In genomic region chr14:61542848-61543790, GRCh38 we compare ENCODE assay signal across 12 cellular contexts.
A peak's percentile ranks its signal among the peaks of the same experiment; 100 is the strongest.
DNase-seq lines count a peak whose midpoint lies in the region; ATAC-seq, FAIRE-seq and TF ChIP-seq lines count a peak whose summit lies in the region.
"Had no signal": no experiment of that assay in that cellular context is flagged by ENCODE, and none has a peak within 500 bp of the region (broad histone marks: within the 10 kb centered on the region; RNA-seq: fewer than 3 reads in every experiment).

No MANE protein-coding gene starts in this region.

- CTCF ChIA-PET in GM10248 (lab: Yijun Ruan, JAX), result interaction anchor here (1.6 to 4.1 kb wide), 3 partner anchors 11 to 19 kb away, joined by 3 to 11 read pairs (median 5); no protein-coding TSS in a partner anchor

- no peaks in the 10 kb centered on the region for H3K4me1 ChIP-seq in CD4-positive, CD25-positive, alpha-beta regulatory T cell (ENCODE audit: control insufficient read depth, insufficient read depth, low read length, poor library complexity, severe bottlenecking)
- H3K4me1 ChIP-seq in ascending aorta (peaks cover 19 to 27% of the 10 kb centered on the region in 2 donors), right atrium auricular region (peaks cover 0 to 55% of the 10 kb centered on the region in 2 donors), psoas muscle (peaks cover 30% of the 10 kb centered on the region)

- no peaks in the 10 kb centered on the region for H3K9me3 ChIP-seq in CD4-positive, CD25-positive, alpha-beta regulatory T cell (ENCODE audit: control insufficient read depth in 2 of 2, low read length in 2 of 2)
- H3K9me3 ChIP-seq in ascending aorta (no peaks in the 10 kb centered on the region), right atrium auricular region (no peaks in the 10 kb centered on the region), psoas muscle (no peaks in the 10 kb centered on the region)
- H3K9me3 ChIP-seq: Caco-2 had no signal

- TF ChIP-seq CTCF in ascending aorta (IDR thresholded peaks at IDR 0.05) (no peak), right atrium auricular region (IDR thresholded peaks at IDR 0.05) (no peak), psoas muscle (IDR thresholded peaks at IDR 0.05) (no peak), GM10248 (IDR thresholded peaks at IDR 0.05; ENCODE audit: control extremely low read depth, extremely low read depth, low read depth, missing control alignments) (no peak)

- H3K36me3 ChIP-seq in CD4-positive, CD25-positive, alpha-beta regulatory T cell (ENCODE audit: control insufficient read depth, insufficient read depth, low read length), result peaks cover 93% of the 10 kb centered on the region
- no peaks in the 10 kb centered on the region for H3K36me3 ChIP-seq in ascending aorta
- no peaks in the 10 kb centered on the region for H3K36me3 ChIP-seq in right atrium auricular region
- no peaks in the 10 kb centered on the region for H3K36me3 ChIP-seq in psoas muscle (ENCODE audit: insufficient read depth in 1 of 2, low read depth in 1 of 2)

- peaks cover 9 to 16% (median 13%) of the 10 kb centered on the region in 4 donors for H3K4me1 Mint-ChIP-seq in CD4-positive, CD25-positive, alpha-beta regulatory T cell

- intact Hi-C loops in ascending aorta (cut with DNase I), result loop anchor here (2.0 to 5.0 kb wide), 2 partner anchors 16 to 66 kb away; no protein-coding TSS in a partner anchor
- intact Hi-C loops in psoas muscle (cut with DNase I), result no loop called here

- no peaks in the 10 kb centered on the region for H3K27me3 ChIP-seq in CD4-positive, CD25-positive, alpha-beta regulatory T cell (ENCODE audit: control insufficient read depth, insufficient read depth, low read length)
- no peaks in the 10 kb centered on the region for H3K27me3 ChIP-seq in ascending aorta
- no peaks in the 10 kb centered on the region for H3K27me3 ChIP-seq in right atrium auricular region
- no peaks in the 10 kb centered on the region for H3K27me3 ChIP-seq in psoas muscle (ENCODE audit: insufficient read depth in 3 of 3, low read length in 2 of 3)

- TF ChIP-seq POLR2A in H54 (IDR thresholded peaks at IDR 0.05; ENCODE audit: low read depth, low read length), result no peak

- no peaks in the 10 kb centered on the region for H3K27me3 Mint-ChIP-seq in CD4-positive, CD25-positive, alpha-beta regulatory T cell

- H3K36me3 Mint-ChIP-seq in CD4-positive, CD25-positive, alpha-beta regulatory T cell, result peaks cover 60% of the 10 kb centered on the region

- H3K27ac Mint-ChIP-seq in CD4-positive, CD25-positive, alpha-beta regulatory T cell, result peak overlapping the region in 2 of 3 donors; percentile 85 to 87

- H3K4me3 ChIP-seq in CD4-positive, CD25-positive, alpha-beta regulatory T cell (ENCODE audit: low read depth, low read length), result no peak overlapping the region
- H3K4me3 ChIP-seq in ascending aorta, result no peak overlapping the region
- H3K4me3 ChIP-seq in right atrium auricular region, result no peak overlapping the region
- no peak overlapping the region for H3K4me3 ChIP-seq in psoas muscle
- H3K4me3 ChIP-seq: GM12878 had no signal

- DNase-seq in CD4-positive, CD25-positive, alpha-beta regulatory T cell, result no peak
- DNase-seq in ascending aorta (ENCODE audit: low spot score in 2 of 2) (peak in 1 of 2 donors; percentile 66), right atrium auricular region (ENCODE audit: low spot score) (no peak), psoas muscle (no peak), GM10248 (ENCODE audit: extremely low spot score) (no peak), H54 (ENCODE audit: insufficient read length, low spot score) (no peak)
- DNase-seq: Caco-2; NK-92 treated with Interleukin-12 subunit alpha and Interleukin-12 subunit beta, amount 100 ng/mL, for 24 hours; T-helper 2 cell had no signal

- no peak for FAIRE-seq in H54 (lab: Jason Lieb, UNC)
- FAIRE-seq: GM12878 had no signal

- no peak overlapping the region for H3K4me3 Mint-ChIP-seq in CD4-positive, CD25-positive, alpha-beta regulatory T cell

- no peak for ATAC-seq in CD4-positive, CD25-positive, alpha-beta regulatory T cell (ENCODE audit: low read depth in 2 of 2)
- ATAC-seq in psoas muscle, result peak in 1 of 4 donors; percentile 7
- ATAC-seq in GM18909 (IDR thresholded peaks at IDR 0.05; ENCODE audit: poor library complexity, unreplicated experiment), result no peak
- ATAC-seq in HG03520 (IDR thresholded peaks at IDR 0.05; ENCODE audit: unreplicated experiment), result no peak
- ATAC-seq: GM12878 had no signal

- POLR2A ChIA-PET in GM10248 (lab: Yijun Ruan, JAX), result no interaction called here

- H3K27ac ChIP-seq in CD4-positive, CD25-positive, alpha-beta regulatory T cell (ENCODE audit: insufficient read depth, low read length, poor library complexity, severe bottlenecking), result no peak overlapping the region
- H3K27ac ChIP-seq in ascending aorta, result peak overlapping the region; percentile 66 to 71
- H3K27ac ChIP-seq in right atrium auricular region, result peak overlapping the region; percentile 66 to 76
- peak overlapping the region; percentile 18 for H3K27ac ChIP-seq in psoas muscle

- H3K9me3 Mint-ChIP-seq in CD4-positive, CD25-positive, alpha-beta regulatory T cell, result peaks cover 0 to 1% (median 0%) of the 10 kb centered on the region in 7 donors

- WGBS in psoas muscle, 3 donors, result 52 to 57% (median 53%) methylated on average over 8 of the region's 8 CpGs
